15 cellular contexts compared by ENCODE assay signal in the genomic region with DNA sequence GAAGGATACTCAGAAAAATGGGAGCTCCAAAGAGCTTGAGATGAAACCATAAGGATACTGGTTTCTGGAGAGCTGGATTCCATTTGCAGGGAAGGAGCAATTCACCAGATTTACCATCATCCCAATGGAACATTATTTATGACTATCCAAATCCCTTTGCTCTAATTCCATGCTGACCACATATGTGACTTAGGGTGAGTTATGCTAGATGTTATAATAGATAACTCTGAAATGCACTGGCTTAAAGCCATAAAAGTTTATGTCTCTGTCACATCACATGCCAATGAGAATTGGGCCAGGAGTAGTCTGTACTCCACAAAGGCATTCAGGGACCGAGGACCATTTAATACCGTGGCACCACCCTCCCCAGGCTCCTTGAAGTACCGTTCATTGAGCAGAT.
A peak's percentile ranks its signal among the peaks of the same experiment; 100 is the strongest.
DNase-seq lines count a peak whose midpoint lies in the region; ATAC-seq and TF ChIP-seq lines count a peak whose summit lies in the region.
"Had no signal": no experiment of that assay in that cellular context is flagged by ENCODE, and none has a peak within 500 bp of the region (broad histone marks: within the 10 kb centered on the region; RNA-seq: fewer than 3 reads in every experiment).

No MANE protein-coding gene starts in this region.

- H3K4me2 ChIP-seq in HCT116 (ENCODE audit: low read length): peak overlapping the region; percentile 13; the same call in 1 of the 2 replicates

- H3K9ac ChIP-seq in HCT116 (ENCODE audit: low read length): no peak overlapping the region

- no peaks in the 10 kb centered on the region for H4K20me1 ChIP-seq in HCT116 (ENCODE audit: insufficient read depth)

- no peak overlapping the region for H3K27ac ChIP-seq in HCT116 (ENCODE audit: low read depth, low read length)
- H3K27ac ChIP-seq in Panc1 (ENCODE audit: low read length): peak overlapping the region; percentile 94; the same call in 1 of the 2 replicates
- H3K27ac ChIP-seq in prostate gland: no peak overlapping the region

- POLR2A ChIA-PET in HCT116 (lab: Charles Lee): no interaction called here
- POLR2A ChIA-PET in Panc1 (lab: Charles Lee): no interaction called here

- H2AFZ ChIP-seq in HCT116 (ENCODE audit: low read depth, low read length, poor library complexity, severe bottlenecking): no peak overlapping the region

- no peaks in the 10 kb centered on the region for H3K36me3 Mint-ChIP-seq in stimulated activated effector memory CD8-positive, alpha-beta T cell treated with anti-CD3 and anti-CD28 coated beads, Interleukin-12 subunit alpha, Interleukin-12 subunit beta, amount 100 ng/mL, for 72 hours

- H3K4me3 ChIP-seq in HCT116 (replicated peaks in 1 of 2; ENCODE audit: low read depth in 1 of 2, low read length in 2 of 2) (no peak overlapping the region), Panc1 (ENCODE audit: low read depth in 2 of 2, low read length in 2 of 2) (no peak overlapping the region), fibroblast of mammary gland (ENCODE audit: control insufficient read depth, low read depth, low read length) (no peak overlapping the region), lower leg skin (ENCODE audit: low read depth, poor library complexity, severe bottlenecking) (no peak overlapping the region), prostate gland (no peak overlapping the region)

- WGBS in lower leg skin, 2 donors: 83 to 88% methylated on average over 3 of the region's 3 CpGs
- WGBS in prostate gland: 76% methylated on average over 3 of the region's 3 CpGs

- H3K4me3 Mint-ChIP-seq in stimulated activated effector memory CD8-positive, alpha-beta T cell treated with anti-CD3 and anti-CD28 coated beads, Interleukin-12 subunit alpha, Interleukin-12 subunit beta, amount 100 ng/mL, for 72 hours: no peak overlapping the region

- intact Hi-C loops in HCT116 (cut with micrococcal nuclease): no loop called here
- intact Hi-C loops in Panc1 (cut with micrococcal nuclease; ENCODE audit: unreplicated experiment): no loop called here
- intact Hi-C loops in lower leg skin (cut with DNase I; ENCODE audit: low total_unique reads): no loop called here
- intact Hi-C loops in prostate gland (cut with DNase I): no loop called here
- intact Hi-C loops in posterior cingulate gyrus (cut with DNase I): no loop called here

- no peaks in the 10 kb centered on the region for H3K9me2 ChIP-seq in HCT116 (ENCODE audit: insufficient read depth)

- no peaks in the 10 kb centered on the region for H3K4me1 Mint-ChIP-seq in stimulated activated effector memory CD8-positive, alpha-beta T cell treated with anti-CD3 and anti-CD28 coated beads, Interleukin-12 subunit alpha, Interleukin-12 subunit beta, amount 100 ng/mL, for 72 hours

- H3K79me2 ChIP-seq in HCT116 (ENCODE audit: insufficient read depth, low read length): no peaks in the 10 kb centered on the region

- peaks cover 45 to 55% of the 10 kb centered on the region in 2 experiments for H3K4me1 ChIP-seq in HCT116 (ENCODE audit: control insufficient read depth in 1 of 2, insufficient read depth in 2 of 2, low read length in 2 of 2)
- peaks cover 39% of the 10 kb centered on the region for H3K4me1 ChIP-seq in Panc1 (ENCODE audit: control insufficient read depth, insufficient read depth, low read length)
- H3K4me1 ChIP-seq in prostate gland (replicated peaks): no peaks in the 10 kb centered on the region

- ATAC-seq in HCT116: no peak
- peak; percentile 19; the same call in 1 of the 2 replicates for ATAC-seq in Panc1
- ATAC-seq in stimulated activated effector memory CD8-positive, alpha-beta T cell treated with anti-CD3 and anti-CD28 coated beads, Interleukin-12 subunit alpha, Interleukin-12 subunit beta, amount 100 ng/mL, for 72 hours: no peak
- ATAC-seq: HepG2 had no signal

- H3K36me3 ChIP-seq in HCT116 (ENCODE audit: control insufficient read depth in 1 of 2, insufficient read depth in 2 of 2, low read length in 2 of 2) (no peaks in the 10 kb centered on the region), Panc1 (ENCODE audit: control insufficient read depth, insufficient read depth, low read length) (no peaks in the 10 kb centered on the region), prostate gland (no peaks in the 10 kb centered on the region)

- CTCF ChIA-PET in HCT116 (lab: Charles Lee) (no interaction called here), Panc1 (lab: Charles Lee) (no interaction called here)

- DNase-seq in HCT116 (ENCODE audit: low read depth, low spot score): no peak
- DNase-seq in Panc1 (ENCODE audit: low read depth, low spot score): no peak
- DNase-seq in fibroblast of mammary gland (ENCODE audit: low read depth): peak; percentile 54
- no peak for DNase-seq in lower leg skin (ENCODE audit: low spot score in 2 of 2)
- DNase-seq in prostate gland (ENCODE audit: low spot score): no peak
- DNase-seq in stimulated activated effector memory CD8-positive, alpha-beta T cell treated with anti-CD3 and anti-CD28 coated beads, Interleukin-12 subunit alpha, Interleukin-12 subunit beta, amount 100 ng/mL, for 72 hours (ENCODE audit: low spot score in 2 of 2): no peak
- no peak for DNase-seq in posterior cingulate gyrus
- DNase-seq: C1 segment of cervical spinal cord, DMS53, Karpas-422, NCI-H1930, NCI-H2171, NCI-H774, T-helper 1 cell had no signal

- BruUV-seq in HCT116 (replicated peaks; lab: Mats Ljungman, UMichigan) (no TSS peak), Panc1 (replicated peaks; lab: Mats Ljungman, UMichigan) (no TSS peak)

- H3K9me3 ChIP-seq in HCT116 (ENCODE audit: control insufficient read depth in 1 of 2, insufficient read depth in 1 of 2, low read depth in 1 of 2, low read length in 2 of 2): no peaks in the 10 kb centered on the region
- H3K9me3 ChIP-seq in Panc1 (ENCODE audit: control insufficient read depth, insufficient read depth, low read depth, low read length): no peaks in the 10 kb centered on the region
- no peaks in the 10 kb centered on the region for H3K9me3 ChIP-seq in prostate gland

- no peak overlapping the region for H3K27ac Mint-ChIP-seq in stimulated activated effector memory CD8-positive, alpha-beta T cell treated with anti-CD3 and anti-CD28 coated beads, Interleukin-12 subunit alpha, Interleukin-12 subunit beta, amount 100 ng/mL, for 72 hours

- TF ChIP-seq CTCF in HCT116 (IDR thresholded peaks at IDR 0.05 in 2 of 3, conservative IDR thresholded peaks at IDR 0.05 in 1 of 3; ENCODE audit: borderline replicate concordance in 1 of 3, insufficient read depth in 1 of 3, low read depth in 2 of 3, low read length in 2 of 3) (no peak), Panc1 (IDR thresholded peaks at IDR 0.05) (no peak), fibroblast of mammary gland (conservative IDR thresholded peaks at IDR 0.05; ENCODE audit: control insufficient read depth, insufficient read depth, low read depth, low read length) (no peak), lower leg skin (IDR thresholded peaks at IDR 0.05) (no peak), prostate gland (IDR thresholded peaks at IDR 0.05) (no peak)

- in situ Hi-C loops in Panc1 (cut with HindIII; ENCODE audit: low pct_unique_long_range_greater_than_20kb, low sequenced_read_pairs): no loop called here

- RAD21 ChIA-PET in HCT116 (lab: Charles Lee; ENCODE audit: low non-redundant PET in 1 of 2, low total read pairs in 2 of 2, uncharacterized antibody in 2 of 2, unreplicated experiment in 2 of 2): no interaction called here

- TF ChIP-seq RAD21 in HCT116 (IDR thresholded peaks at IDR 0.05; ENCODE audit: low read depth): no peak

- no peaks in the 10 kb centered on the region for H3K9me3 Mint-ChIP-seq in stimulated activated effector memory CD8-positive, alpha-beta T cell treated with anti-CD3 and anti-CD28 coated beads, Interleukin-12 subunit alpha, Interleukin-12 subunit beta, amount 100 ng/mL, for 72 hours

- H3K27me3 ChIP-seq in HCT116 (ENCODE audit: insufficient read depth, low read length): no peaks in the 10 kb centered on the region
- H3K27me3 ChIP-seq in Panc1 (ENCODE audit: control insufficient read depth, insufficient read depth, low read length): no peaks in the 10 kb centered on the region
- no peaks in the 10 kb centered on the region for H3K27me3 ChIP-seq in prostate gland (replicated peaks; ENCODE audit: insufficient read depth)

- no peak for TF ChIP-seq POLR2A in HCT116 (IDR thresholded peaks at IDR 0.05; ENCODE audit: borderline replicate concordance, extremely low read depth, insufficient read depth, insufficient read length)
- TF ChIP-seq POLR2A in lower leg skin (IDR thresholded peaks at IDR 0.05): no peak
- no peak for TF ChIP-seq POLR2A in prostate gland (IDR thresholded peaks at IDR 0.05)

TF ChIP-seq in HCT116, 20 proteins besides CTCF, POLR2A, EP300 and RAD21:
- TF ChIP-seq EGR1 (IDR thresholded peaks at IDR 0.05; ENCODE audit: low read depth): no peak
- TF ChIP-seq CEBPB (IDR thresholded peaks at IDR 0.05; ENCODE audit: low read depth): no peak
- no peak for TF ChIP-seq SIN3A (IDR thresholded peaks at IDR 0.05; ENCODE audit: low read depth)
- no peak for TF ChIP-seq TCF7L2 (IDR thresholded peaks at IDR 0.05; ENCODE audit: borderline replicate concordance, extremely low read depth, insufficient read depth, insufficient read length)
- TF ChIP-seq JUND (IDR thresholded peaks at IDR 0.05): no peak
- TF ChIP-seq, protein P1, sequence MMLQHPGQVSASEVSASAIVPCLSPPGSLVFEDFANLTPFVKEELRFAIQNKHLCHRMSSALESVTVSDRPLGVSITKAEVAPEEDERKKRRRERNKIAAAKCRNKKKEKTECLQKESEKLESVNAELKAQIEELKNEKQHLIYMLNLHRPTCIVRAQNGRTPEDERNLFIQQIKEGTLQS (IDR thresholded peaks at IDR 0.05): no peak
- no peak for TF ChIP-seq CBX3 (IDR thresholded peaks at IDR 0.05; ENCODE audit: low read depth)
- no peak for TF ChIP-seq ELF1 (IDR thresholded peaks at IDR 0.05; ENCODE audit: borderline replicate concordance, low read depth)
- TF ChIP-seq ZFX (IDR thresholded peaks at IDR 0.05): no peak
